Comparison of ENCODE assay signal across 25 cellular contexts in the genomic region with DNA sequence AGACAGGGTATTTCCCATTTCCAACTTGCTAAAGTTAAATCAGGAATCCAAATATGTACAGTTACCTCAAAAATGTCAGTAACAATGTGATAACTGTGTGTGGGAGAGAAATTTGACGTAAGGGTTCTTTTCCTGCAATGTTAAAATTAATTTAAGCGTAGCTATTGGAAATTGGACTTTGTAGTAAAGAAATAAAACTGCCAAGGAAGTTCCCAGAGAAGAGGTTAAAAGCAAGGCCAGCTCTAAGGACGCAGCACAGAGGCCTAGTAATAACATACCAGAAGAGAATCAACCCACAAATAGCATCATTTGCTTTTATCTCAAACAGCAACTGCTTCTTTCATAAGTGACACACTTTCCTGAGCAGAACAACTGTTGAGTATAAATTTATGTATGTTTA. TPM values are rescaled to one million over a fixed set of nuclear protein-coding genes. Genes with fewer than 3 reads are reported as not detected.
DNase-seq lines count a peak whose midpoint lies in the region; TF ChIP-seq lines count a peak whose summit lies in the region.
"Had no signal": no experiment of that assay in that cellular context is flagged by ENCODE, and none has a peak within 500 bp of the region (broad histone marks: within the 10 kb centered on the region; RNA-seq: fewer than 3 reads in every experiment).

No MANE protein-coding gene starts in this region.

- DNase-seq in PC-9 = no peak
- peak; percentile 61 for DNase-seq in choroid plexus epithelial cell (ENCODE audit: low read depth)
- DNase-seq in fibroblast of villous mesenchyme (ENCODE audit: low read depth) = peak; percentile 48
- no peak for DNase-seq in progenitor cell of endocrine pancreas (ENCODE audit: low spot score, unreplicated experiment)
- DNase-seq in A172 (ENCODE audit: low spot score) = no peak
- DNase-seq in HAP-1 (ENCODE audit: low spot score in 2 of 2) = no peak
- DNase-seq in NCI-H146 treated with DMSO at 0.1 percent for 48 hours (lab: John Stamatoyannopoulos, UW; ENCODE audit: unreplicated experiment) = no peak
- DNase-seq: CD8-positive, alpha-beta memory T cell; DMS79 treated with DMSO at 0.1 percent for 48 hours; GF-D8; GOT3; HCEC 1CT; NCI-H1048; NCI-H1417; NCI-H187; NCI-H446 treated with DMSO at 0.1 percent for 48 hours; NCI-H526; Right ventricle myocardium superior; RPMI8226 had no signal

- intact Hi-C loops in PC-9 (cut with micrococcal nuclease; ENCODE audit: unreplicated experiment) = no loop called here

- H3K4me1 ChIP-seq in PC-9 (replicated peaks; ENCODE audit: insufficient read depth) (0 out of 2 replicates have a peak, but pooled peaks cover 6% of the 10 kb centered on the region), HAP-1 (no peaks in the 10 kb centered on the region)
- H3K4me1 ChIP-seq: SJSA1 had no signal

- no peaks in the 10 kb centered on the region; the same call in 1 of the 2 replicates for H3F3A ChIP-seq in PC-9 (ENCODE audit: insufficient read depth, low read depth)

- no peaks in the 10 kb centered on the region for H3K27me3 Mint-ChIP-seq in progenitor cell of endocrine pancreas
- H3K27me3 Mint-ChIP-seq: B cell; CD8-positive, alpha-beta memory T cell; IgD-negative memory B cell had no signal

- H3K4me1 Mint-ChIP-seq in progenitor cell of endocrine pancreas (ENCODE audit: low read depth) = peaks cover 2% of the 10 kb centered on the region
- H3K4me1 Mint-ChIP-seq: B cell; CD14-positive monocyte; CD8-positive, alpha-beta memory T cell; IgD-negative memory B cell had no signal

- no TSS peak for BruUV-seq in PC-9 (replicated peaks; lab: Mats Ljungman, UMichigan)

- POLR2A ChIA-PET in PC-9 (lab: Charles Lee; ENCODE audit: unreplicated experiment) = no interaction called here

- H3K9me3 Mint-ChIP-seq in progenitor cell of endocrine pancreas (ENCODE audit: low read depth) = no peaks in the 10 kb centered on the region
- H3K9me3 Mint-ChIP-seq: CD14-positive monocyte; CD8-positive, alpha-beta memory T cell; IgD-negative memory B cell had no signal

- H3K27me3 ChIP-seq in PC-9 (ENCODE audit: insufficient read depth, low read depth) (no peaks in the 10 kb centered on the region), HAP-1 (ENCODE audit: low read depth) (no peaks in the 10 kb centered on the region)
- H3K27me3 ChIP-seq: SJSA1 had no signal

- no peak overlapping the region for H3K27ac Mint-ChIP-seq in progenitor cell of endocrine pancreas
- H3K27ac Mint-ChIP-seq: B cell; CD14-positive monocyte; CD8-positive, alpha-beta memory T cell; IgD-negative memory B cell had no signal

- no peak overlapping the region for H3K27ac ChIP-seq in PC-9
- H3K27ac ChIP-seq: KMS-11, SJSA1 had no signal

- H2AFZ ChIP-seq in PC-9 = 0 out of 2 replicates have a peak overlapping the region, but pooled peaks have one; percentile 8

- in situ Hi-C loops in HAP-1 (cut with MboI; ENCODE audit: low sequenced_read_pairs) = no loop called here

- no peaks in the 10 kb centered on the region for H3K36me3 Mint-ChIP-seq in progenitor cell of endocrine pancreas (ENCODE audit: insufficient read depth)
- H3K36me3 Mint-ChIP-seq: CD14-positive monocyte; CD8-positive, alpha-beta memory T cell; IgD-negative memory B cell had no signal

- H3K4me2 ChIP-seq in PC-9 = no peak overlapping the region
- H3K4me2 ChIP-seq: KMS-11 had no signal

- H3K4me3 Mint-ChIP-seq in progenitor cell of endocrine pancreas (ENCODE audit: low read depth) = no peak overlapping the region
- H3K4me3 Mint-ChIP-seq: B cell; CD14-positive monocyte; CD8-positive, alpha-beta memory T cell; IgD-negative memory B cell had no signal

- H3K9me3 ChIP-seq in PC-9 (ENCODE audit: insufficient read depth, low read depth) (no peaks in the 10 kb centered on the region), HAP-1 (no peaks in the 10 kb centered on the region)
- H3K9me3 ChIP-seq: SJSA1 had no signal

- no peaks in the 10 kb centered on the region for H3K79me2 ChIP-seq in PC-9 (ENCODE audit: low read depth)

- no peaks in the 10 kb centered on the region for H3K36me3 ChIP-seq in PC-9 (ENCODE audit: low read depth)
- H3K36me3 ChIP-seq in HAP-1 (replicated peaks) = no peaks in the 10 kb centered on the region
- H3K36me3 ChIP-seq: SJSA1 had no signal

- H4K20me1 ChIP-seq in PC-9 (ENCODE audit: insufficient read depth) = no peaks in the 10 kb centered on the region

- H3K9me2 ChIP-seq in PC-9 (ENCODE audit: insufficient read depth) = no peaks in the 10 kb centered on the region; the same call in 1 of the 2 replicates

- CTCF ChIA-PET in PC-9 (lab: Charles Lee) = no interaction called here

- TF ChIP-seq CTCF in PC-9 (conservative IDR thresholded peaks at IDR 0.05) (no peak), choroid plexus epithelial cell (conservative IDR thresholded peaks at IDR 0.05; ENCODE audit: low read depth, low read length) (no peak), fibroblast of villous mesenchyme (IDR thresholded peaks at IDR 0.05; ENCODE audit: insufficient read depth, low read depth, low read length) (no peak), progenitor cell of endocrine pancreas (IDR thresholded peaks at IDR 0.05; ENCODE audit: unreplicated experiment) (no peak)

- no peak overlapping the region for H3K4me3 ChIP-seq in PC-9
- no peak overlapping the region for H3K4me3 ChIP-seq in choroid plexus epithelial cell (ENCODE audit: low read depth, low read length)
- H3K4me3 ChIP-seq in fibroblast of villous mesenchyme (ENCODE audit: low read depth, low read length) = no peak overlapping the region
- no peak overlapping the region for H3K4me3 ChIP-seq in HAP-1
- H3K4me3 ChIP-seq: SJSA1 had no signal

RNA-seq across cellular contexts. Expression of a gene that starts 36.8 kb away (rescaled TPM):
- total RNA-seq in PC-9 (2021) (not detected in 2 replicates), fibroblast of villous mesenchyme (5.2 and 12.2 TPM in 2 replicates), progenitor cell of endocrine pancreas (1.3 and 1.8 TPM in 2 replicates)
- total RNA-seq in A172 (2014; rRNA removed; shearing (Covaris generic)) = 0.05 TPM in 1 of 2 replicates, not detected in the other
- total RNA-seq: A673; B cell; CD8-positive, alpha-beta memory T cell; Right ventricle myocardium superior; SJSA1 had no signal

Comparison
In these comparisons a context has a peak if more than half of its experiments do, and no peak if none do; other contexts are left out.
1. DNase-seq: peak in choroid plexus epithelial cell (single experiment) and fibroblast of villous mesenchyme (single experiment); none in PC-9 (0 of 2), progenitor cell of endocrine pancreas (single experiment), A172 (single experiment), HAP-1 (0 of 2) and NCI-H146 treated with DMSO at 0.1 percent for 48 hours (single experiment).